ENCODE assay signal across 10 cellular contexts in genomic region chr4:129264008-129264657, GRCh38.
A peak's percentile ranks its signal among the peaks of the same experiment; 100 is the strongest.
DNase-seq lines count a peak whose midpoint lies in the region; ATAC-seq and TF ChIP-seq lines count a peak whose summit lies in the region.
"Had no signal": no experiment of that assay in that cellular context is flagged by ENCODE, and none has a peak within 500 bp of the region (broad histone marks: within the 10 kb centered on the region; RNA-seq: fewer than 3 reads in every experiment).

No MANE protein-coding gene starts in this region.

- H2AFZ ChIP-seq in MM.1S (ENCODE audit: low read length): peak overlapping the region; percentile 72
- H2AFZ ChIP-seq in hepatocyte: no peak overlapping the region

- H3K9ac ChIP-seq in BLaER1 treated with 17β-estradiol and CSF1 and Interleukin-3, amounts not matched to agents 10 nM and 100 nM: no peak overlapping the region
- H3K9ac ChIP-seq in MM.1S (ENCODE audit: low read length): no peak overlapping the region

- peak; percentile 98 for ATAC-seq in HG02884 (IDR thresholded peaks at IDR 0.05; ENCODE audit: unreplicated experiment)

- H3F3A ChIP-seq in MM.1S (ENCODE audit: insufficient read depth, low read length): peaks cover 2% of the 10 kb centered on the region; the same call in 1 of the 2 replicates

- H3K36me3 ChIP-seq in BLaER1 treated with 17β-estradiol and CSF1 and Interleukin-3, amounts not matched to agents 10 nM and 100 nM: no peaks in the 10 kb centered on the region
- no peaks in the 10 kb centered on the region for H3K36me3 ChIP-seq in MM.1S (replicated peaks; ENCODE audit: insufficient read depth, low read length)
- no peaks in the 10 kb centered on the region for H3K36me3 ChIP-seq in hepatocyte (replicated peaks; ENCODE audit: insufficient read depth, low read depth)
- H3K36me3 ChIP-seq: SJSA1 had no signal

- no peaks in the 10 kb centered on the region for H4K20me1 ChIP-seq in BLaER1 treated with 17β-estradiol and CSF1 and Interleukin-3, amounts not matched to agents 10 nM and 100 nM
- no peaks in the 10 kb centered on the region for H4K20me1 ChIP-seq in MM.1S (ENCODE audit: insufficient read depth, low read length)
- no peaks in the 10 kb centered on the region for H4K20me1 ChIP-seq in hepatocyte (ENCODE audit: insufficient read depth, poor library complexity, severe bottlenecking)

- no peaks in the 10 kb centered on the region for H3K9me2 ChIP-seq in MM.1S (replicated peaks; ENCODE audit: insufficient read depth, low read length)
- H3K9me2 ChIP-seq in hepatocyte (replicated peaks; ENCODE audit: insufficient read depth): no peaks in the 10 kb centered on the region

- no peaks in the 10 kb centered on the region for H3K9me3 ChIP-seq in BLaER1 treated with 17β-estradiol and CSF1 and Interleukin-3, amounts not matched to agents 10 nM and 100 nM (replicated peaks in 1 of 11)
- H3K9me3 ChIP-seq in MM.1S (replicated peaks; ENCODE audit: insufficient read depth, low read length) (no peaks in the 10 kb centered on the region), hepatocyte (ENCODE audit: low read depth) (no peaks in the 10 kb centered on the region)
- H3K9me3 ChIP-seq: SJSA1 had no signal

- H3K4me1 ChIP-seq in BLaER1 treated with 17β-estradiol and CSF1 and Interleukin-3, amounts not matched to agents 10 nM and 100 nM: peaks cover 10 to 31% (median 20%) of the 10 kb centered on the region in 10 experiments
- peaks cover 8% of the 10 kb centered on the region; the same call in 1 of the 2 replicates for H3K4me1 ChIP-seq in MM.1S (ENCODE audit: low read length)
- H3K4me1 ChIP-seq in hepatocyte (ENCODE audit: insufficient read depth): no peaks in the 10 kb centered on the region
- H3K4me1 ChIP-seq: SJSA1 had no signal

- peak overlapping the region in 1 of 11 experiments; percentile 27; a peak in 3 of 22 replicates for H3K27ac ChIP-seq in BLaER1 treated with 17β-estradiol and CSF1 and Interleukin-3, amounts not matched to agents 10 nM and 100 nM
- peak overlapping the region; percentile 34; the same call in 1 of the 2 replicates for H3K27ac ChIP-seq in MM.1S (ENCODE audit: low read length)
- H3K27ac ChIP-seq in hepatocyte: no peak overlapping the region
- H3K27ac ChIP-seq: SJSA1 had no signal

- H3K4me2 ChIP-seq in BLaER1 treated with 17β-estradiol and CSF1 and Interleukin-3, amounts not matched to agents 10 nM and 100 nM: peak overlapping the region in 10 of 11 experiments; percentile 2 to 64 (median 26); a peak in 13 of 22 replicates
- H3K4me2 ChIP-seq in MM.1S (ENCODE audit: low read depth, low read length) (peak overlapping the region; percentile 62), hepatocyte (no peak overlapping the region)

- H3K79me2 ChIP-seq in MM.1S (ENCODE audit: low read length) (no peaks in the 10 kb centered on the region), hepatocyte (no peaks in the 10 kb centered on the region)

- no peak for TF ChIP-seq POLR2A in erythroblast (IDR thresholded peaks at IDR 0.05; ENCODE audit: low read length)

- no peak overlapping the region for H3K4me3 ChIP-seq in BLaER1 treated with 17β-estradiol and CSF1 and Interleukin-3, amounts not matched to agents 10 nM and 100 nM
- H3K4me3 ChIP-seq in MM.1S (ENCODE audit: low read length) (peak overlapping the region; percentile 38; the same call in 1 of the 2 replicates), hepatocyte (no peak overlapping the region)
- H3K4me3 ChIP-seq: SJSA1 had no signal

- DNase-seq in GM19240 (ENCODE audit: insufficient read length, low spot score): peak; percentile 15
- peak; percentile 70 for DNase-seq in MM.1S
- DNase-seq in hepatocyte (ENCODE audit: low spot score): no peak
- DNase-seq in erythroblast (lab: John Stamatoyannopoulos, UW): no peak
- no peak for DNase-seq in activated CD4-positive, alpha-beta T cell treated with anti-CD3 and anti-CD28 coated beads, Interleukin-2, amount 50 U/mL, for 1 hour
- no peak for DNase-seq in NCI-H2081 treated with DMSO at 0.1 percent for 48 hours (lab: John Stamatoyannopoulos, UW)
- DNase-seq: NCI-H1105 had no signal

- 93% methylated on average over 1 of the region's 1 CpG for WGBS in hepatocyte (ENCODE audit: low lambda C conversion rate, missing lambda C conversion rate)

- TF ChIP-seq CTCF in MM.1S (IDR thresholded peaks at IDR 0.05; ENCODE audit: low read length): no peak
- no peak for TF ChIP-seq CTCF in hepatocyte (IDR thresholded peaks at IDR 0.05; ENCODE audit: poor library complexity)

- no peaks in the 10 kb centered on the region for H3K27me3 ChIP-seq in BLaER1 treated with 17β-estradiol and CSF1 and Interleukin-3, amounts not matched to agents 10 nM and 100 nM
- no peaks in the 10 kb centered on the region for H3K27me3 ChIP-seq in MM.1S (replicated peaks; ENCODE audit: insufficient read depth, low read length)
- peaks cover 4% of the 10 kb centered on the region for H3K27me3 ChIP-seq in hepatocyte

Comparison
In these comparisons a context has a peak if more than half of its experiments do, and no peak if none do; other contexts are left out.
1. DNase-seq: peak in GM19240 (single experiment) and MM.1S (single experiment); none in hepatocyte (single experiment), erythroblast (0 of 2), activated CD4-positive, alpha-beta T cell treated with anti-CD3 and anti-CD28 coated beads, Interleukin-2, amount 50 U/mL, for 1 hour (single experiment) and NCI-H2081 treated with DMSO at 0.1 percent for 48 hours (single experiment).